Comparison of ENCODE assay signal across 22 cellular contexts in genomic region chr16:84720180-84720579, GRCh38. TPM values are rescaled to one million over a fixed set of nuclear protein-coding genes. Genes with fewer than 3 reads are reported as not detected.
DNase-seq lines count a peak whose midpoint lies in the region; FAIRE-seq and TF ChIP-seq lines count a peak whose summit lies in the region.
"Had no signal": no experiment of that assay in that cellular context is flagged by ENCODE, and none has a peak within 500 bp of the region (broad histone marks: within the 10 kb centered on the region; RNA-seq: fewer than 3 reads in every experiment).

No MANE protein-coding gene starts in this region.

- no peaks in the 10 kb centered on the region for H3K23me2 ChIP-seq in H9 (ENCODE audit: insufficient read length, low read depth, low read length, poor library complexity, severe bottlenecking)

- no peak overlapping the region for H2BK5ac ChIP-seq in H9 (ENCODE audit: insufficient read length, low read length)

- H2BK20ac ChIP-seq in H9 (ENCODE audit: low read depth, low read length, poor library complexity, severe bottlenecking) = no peak overlapping the region

- H4K8ac ChIP-seq in H9 (replicated peaks; ENCODE audit: insufficient read length, low read depth, low read length) = no peak overlapping the region

- H3K9ac ChIP-seq in H9 (ENCODE audit: extremely low read depth, insufficient read length, low read length) (no peak overlapping the region), keratinocyte (ENCODE audit: control insufficient read depth, extremely low read depth, insufficient read depth, low read length) (peak overlapping the region; percentile 9)

- H3K36me3 ChIP-seq in BE2C (peaks cover 18% of the 10 kb centered on the region), keratinocyte (ENCODE audit: control insufficient read depth in 2 of 2, extremely low read depth in 1 of 2, insufficient read depth in 2 of 2, low read length in 2 of 2) (peaks cover 8 to 20% of the 10 kb centered on the region in 2 experiments)

- H3K9me1 ChIP-seq in keratinocyte (ENCODE audit: control insufficient read depth, extremely low read depth, insufficient read depth, low read length) = peaks cover 6% of the 10 kb centered on the region

- H3K27me3 ChIP-seq in BE2C (no peaks in the 10 kb centered on the region), H9 (ENCODE audit: insufficient read depth, low read length) (no peaks in the 10 kb centered on the region), keratinocyte (ENCODE audit: control insufficient read depth, extremely low read depth, insufficient read depth, low read length) (no peaks in the 10 kb centered on the region)
- H3K27me3 ChIP-seq: testis had no signal

- H2BK15ac ChIP-seq in H9 (ENCODE audit: low read depth, low read length) = no peak overlapping the region

- no peak overlapping the region for H4K5ac ChIP-seq in H9 (ENCODE audit: insufficient read length, low read depth, low read length)

- no peak overlapping the region for H4K91ac ChIP-seq in H9 (ENCODE audit: insufficient read length, low read depth, low read length)

- peak overlapping the region in 2 of 3 experiments; percentile 9 to 62; a peak in 2 of 7 replicates for H3K27ac Mint-ChIP-seq in H9
- no peak overlapping the region for H3K27ac Mint-ChIP-seq in type B pancreatic cell
- H3K27ac Mint-ChIP-seq: activated CD8-positive, alpha-beta memory T cell treated with anti-CD3 and anti-CD28 coated beads, Interleukin-2, amount 10 ng/mL, durations not matched to agents 7 days and 5 days had no signal

- no peak overlapping the region for H3K4ac ChIP-seq in H9 (ENCODE audit: low read depth, low read length)

- no peak overlapping the region for H2AFZ ChIP-seq in H9 (ENCODE audit: low read length)
- H2AFZ ChIP-seq in keratinocyte (ENCODE audit: control insufficient read depth, low read length) = no peak overlapping the region

- no peak overlapping the region for H2BK12ac ChIP-seq in H9 (ENCODE audit: insufficient read length, low read depth, low read length)

- no peaks in the 10 kb centered on the region for H3K9me3 ChIP-seq in BE2C
- no peaks in the 10 kb centered on the region for H3K9me3 ChIP-seq in H9 (ENCODE audit: control insufficient read depth, low read depth, low read length)
- H3K9me3 ChIP-seq in keratinocyte (ENCODE audit: control insufficient read depth, low read depth, low read length) = no peaks in the 10 kb centered on the region
- H3K9me3 ChIP-seq: testis had no signal

- H3K9me3 Mint-ChIP-seq in H9 = no peaks in the 10 kb centered on the region
- no peaks in the 10 kb centered on the region for H3K9me3 Mint-ChIP-seq in type B pancreatic cell
- H3K9me3 Mint-ChIP-seq: CD14-positive monocyte, T-cell had no signal

- no peak overlapping the region for H2AK5ac ChIP-seq in H9 (ENCODE audit: insufficient read length, low read length)

- H3K4me1 Mint-ChIP-seq in H9 = peaks cover 32 to 63% of the 10 kb centered on the region in 2 experiments
- H3K4me1 Mint-ChIP-seq in type B pancreatic cell (ENCODE audit: unreplicated experiment) = peaks cover 50% of the 10 kb centered on the region

- no peak overlapping the region for H3K4me3 Mint-ChIP-seq in H9
- no peak overlapping the region for H3K4me3 Mint-ChIP-seq in type B pancreatic cell
- H3K4me3 Mint-ChIP-seq: activated CD8-positive, alpha-beta memory T cell treated with anti-CD3 and anti-CD28 coated beads, Interleukin-2, amount 10 ng/mL, durations not matched to agents 7 days and 5 days; CD14-positive monocyte; T-cell had no signal

- H3K4me1 ChIP-seq in BE2C (peaks cover 38% of the 10 kb centered on the region), H9 (ENCODE audit: insufficient read depth, low read length) (peaks cover 5% of the 10 kb centered on the region; the same call in 1 of the 2 replicates), keratinocyte (ENCODE audit: control insufficient read depth, extremely low read depth, insufficient read depth, low read length) (peaks cover 32% of the 10 kb centered on the region)

- H3T11ph ChIP-seq in H9 (ENCODE audit: low read length) = no peak overlapping the region

- no peak overlapping the region for H3K18ac ChIP-seq in H9 (ENCODE audit: insufficient read length, low read depth, low read length)

- TF ChIP-seq CTCF in BE2C (IDR thresholded peaks at IDR 0.05; ENCODE audit: low read depth, low read length) (no peak), H9 (conservative IDR thresholded peaks at IDR 0.05) (no peak), astrocyte of the cerebellum (IDR thresholded peaks at IDR 0.05; ENCODE audit: low read depth, low read length, missing control alignments) (no peak), keratinocyte (optimal IDR thresholded peaks at IDR 0.05 in 1 of 3, IDR thresholded peaks at IDR 0.05 in 1 of 3, conservative IDR thresholded peaks at IDR 0.05 in 1 of 3; ENCODE audit: extremely low read depth in 1 of 3, insufficient read depth in 2 of 3, low read length in 3 of 3) (no peak), type B pancreatic cell (conservative IDR thresholded peaks at IDR 0.05) (no peak), coronary artery (IDR thresholded peaks at IDR 0.05) (no peak)

- H3K14ac ChIP-seq in H9 (ENCODE audit: insufficient read depth, low read length) = no peak overlapping the region

- H3K27me3 Mint-ChIP-seq in H9 (ENCODE audit: low read depth) = no peaks in the 10 kb centered on the region
- no peaks in the 10 kb centered on the region for H3K27me3 Mint-ChIP-seq in type B pancreatic cell
- H3K27me3 Mint-ChIP-seq: activated CD8-positive, alpha-beta memory T cell treated with anti-CD3 and anti-CD28 coated beads, Interleukin-2, amount 10 ng/mL, durations not matched to agents 7 days and 5 days; T-cell had no signal

- WGBS in H9 (ENCODE audit: extremely low coverage, insufficient read length, low lambda C conversion rate) = no CpG with 5 or more reads among the region's 8 CpGs

- H2BK120ac ChIP-seq in H9 (ENCODE audit: low read depth, low read length, poor library complexity, severe bottlenecking) = no peak overlapping the region

- H3K79me2 ChIP-seq in H9 (ENCODE audit: insufficient read depth, low read length) (peaks cover 56% of the 10 kb centered on the region), keratinocyte (ENCODE audit: control insufficient read depth, insufficient read depth, low read length) (peaks cover 99% of the 10 kb centered on the region)

- H3K27ac ChIP-seq in H9 (ENCODE audit: insufficient read length, low read depth, low read length) (no peak overlapping the region), keratinocyte (ENCODE audit: control insufficient read depth, insufficient read depth, low read length) (peak overlapping the region; percentile 29), coronary artery (no peak overlapping the region)
- H3K27ac ChIP-seq: testis had no signal

- H4K20me1 ChIP-seq in H9 (ENCODE audit: control insufficient read depth, insufficient read depth, insufficient read length) (peaks cover 3% of the 10 kb centered on the region), keratinocyte (ENCODE audit: control insufficient read depth, extremely low read depth, insufficient read depth, low read length) (peaks cover 20% of the 10 kb centered on the region)

- in situ Hi-C loops in astrocyte of the cerebellum (cut with HindIII; ENCODE audit: low sequenced_read_pairs) = no loop called here

- dilution Hi-C loops in keratinocyte (cut with MboI; ENCODE audit: extremely low pct_ligation_motif_present, low sequenced_read_pairs) = no loop called here

- H3K36me3 Mint-ChIP-seq in H9 (ENCODE audit: insufficient read depth in 1 of 3, low read depth in 3 of 3) (peaks cover 2 to 26% (median 22%) of the 10 kb centered on the region in 3 experiments), type B pancreatic cell (peaks cover 31% of the 10 kb centered on the region)

- H3K23ac ChIP-seq in H9 (ENCODE audit: insufficient read length, low read depth, low read length) = no peak overlapping the region

- H3K79me1 ChIP-seq in H9 (ENCODE audit: insufficient read depth, low read depth, low read length, poor library complexity, severe bottlenecking) = peaks cover 4% of the 10 kb centered on the region

- DNase-seq in BE2C (peak; percentile 44), H9 (no peak), astrocyte of the cerebellum (ENCODE audit: low read depth) (peak; percentile 48), keratinocyte (ENCODE audit: low read depth, low spot score) (no peak), GF-D8 (lab: John Stamatoyannopoulos, UW) (no peak), type B pancreatic cell (ENCODE audit: extremely low spot score, unreplicated experiment) (no peak), coronary artery (ENCODE audit: low spot score) (no peak)
- DNase-seq in stimulated activated CD4-positive, alpha-beta T cell treated with anti-CD3 and anti-CD28 coated beads, Interleukin-2, amount 100 ng/mL, for 24 hours = no peak
- DNase-seq: activated CD8-positive, alpha-beta memory T cell treated with anti-CD3 and anti-CD28 coated beads, Interleukin-2, amount 10 ng/mL, durations not matched to agents 7 days and 5 days; effector memory CD4-positive, alpha-beta T cell; H7; kidney; NCI-H1694 treated with DMSO at 0.1 percent for 48 hours; NCI-H748 treated with DMSO at 0.1 percent for 48 hours; occipital lobe; stimulated activated CD4-positive, alpha-beta T cell treated with anti-CD3 and anti-CD28 coated beads, Interleukin-4, amount 100 ng/mL, for 24 hours; T-cell; testis had no signal

- H3K56ac ChIP-seq in H9 (ENCODE audit: insufficient read length, low read depth, low read length) = no peak overlapping the region

- no peak for FAIRE-seq in keratinocyte (lab: Jason Lieb, UNC)
- FAIRE-seq: astrocyte, GM12878, kidney, RCC 7860 had no signal

- H3K4me2 ChIP-seq in H9 (ENCODE audit: insufficient read depth, insufficient read length, low read length) = no peak overlapping the region
- peak overlapping the region; percentile 27 for H3K4me2 ChIP-seq in keratinocyte (ENCODE audit: control insufficient read depth, extremely low read depth, insufficient read depth, low read depth, low read length)

- H3K4me3 ChIP-seq in BE2C (ENCODE audit: low read depth, low read length) = peak overlapping the region; percentile 10
- H3K4me3 ChIP-seq in astrocyte of the cerebellum (ENCODE audit: low read depth, low read length) = no peak overlapping the region
- no peak overlapping the region for H3K4me3 ChIP-seq in keratinocyte (ENCODE audit: control insufficient read depth in 2 of 3, extremely low read depth in 1 of 3, insufficient read depth in 2 of 3, low read depth in 1 of 3, low read length in 3 of 3)
- H3K4me3 ChIP-seq in coronary artery = no peak overlapping the region
- H3K4me3 ChIP-seq: GM12878, testis had no signal

RNA-seq across cellular contexts. Expression of gene USP10, which starts 20.4 kb away (rescaled TPM):
- 184 TPM for polyA plus RNA-seq in BE2C (2012; ENCODE audit: insufficient read depth, insufficient read length, low read depth)
- total RNA-seq in H9 (2021) (203 and 205 TPM in 2 replicates), type B pancreatic cell (ENCODE audit: low replicate concordance) (97.7 and 110 TPM in 2 replicates)
- polyA plus RNA-seq in keratinocyte = 75.4 to 92.0 TPM (median 79.3 TPM) in 3 replicates
- polyA plus RNA-seq in keratinocyte (2011; ENCODE audit: low read depth) = 39.3 TPM
- 58.0 and 63.5 TPM in 2 replicates for polyA plus RNA-seq in keratinocyte (2011; cell fraction: cytosol; rRNA removed)
- polyA plus RNA-seq in keratinocyte (2011; cell fraction: nucleus; rRNA removed) = 76.7 and 89.7 TPM in 2 replicates
- 47.6 and 78.5 TPM in 2 replicates for polyA plus RNA-seq in keratinocyte (2012; ENCODE audit: low replicate concordance)
- 213 to 474 TPM (median 267 TPM) in 3 replicates for polyA minus RNA-seq in keratinocyte
- polyA minus RNA-seq in keratinocyte (2011; cell fraction: cytosol; rRNA and poly(A)+ RNA removed) = 76.7 TPM
- polyA minus RNA-seq in keratinocyte (2011; cell fraction: nucleus; rRNA and poly(A)+ RNA removed) = 61.2 and 107 TPM in 2 replicates

Comparison
In these comparisons a context has a peak if more than half of its experiments do, and no peak if none do; other contexts are left out.
1. DNase-seq: peak in BE2C (single experiment) and astrocyte of the cerebellum (single experiment); none in H9 (single experiment), keratinocyte (single experiment), GF-D8 (single experiment), stimulated activated CD4-positive, alpha-beta T cell treated with anti-CD3 and anti-CD28 coated beads, Interleukin-2, amount 100 ng/mL, for 24 hours (0 of 2), type B pancreatic cell (single experiment) and coronary artery (single experiment).